38 cellular contexts compared by ENCODE assay signal in the genomic region with DNA sequence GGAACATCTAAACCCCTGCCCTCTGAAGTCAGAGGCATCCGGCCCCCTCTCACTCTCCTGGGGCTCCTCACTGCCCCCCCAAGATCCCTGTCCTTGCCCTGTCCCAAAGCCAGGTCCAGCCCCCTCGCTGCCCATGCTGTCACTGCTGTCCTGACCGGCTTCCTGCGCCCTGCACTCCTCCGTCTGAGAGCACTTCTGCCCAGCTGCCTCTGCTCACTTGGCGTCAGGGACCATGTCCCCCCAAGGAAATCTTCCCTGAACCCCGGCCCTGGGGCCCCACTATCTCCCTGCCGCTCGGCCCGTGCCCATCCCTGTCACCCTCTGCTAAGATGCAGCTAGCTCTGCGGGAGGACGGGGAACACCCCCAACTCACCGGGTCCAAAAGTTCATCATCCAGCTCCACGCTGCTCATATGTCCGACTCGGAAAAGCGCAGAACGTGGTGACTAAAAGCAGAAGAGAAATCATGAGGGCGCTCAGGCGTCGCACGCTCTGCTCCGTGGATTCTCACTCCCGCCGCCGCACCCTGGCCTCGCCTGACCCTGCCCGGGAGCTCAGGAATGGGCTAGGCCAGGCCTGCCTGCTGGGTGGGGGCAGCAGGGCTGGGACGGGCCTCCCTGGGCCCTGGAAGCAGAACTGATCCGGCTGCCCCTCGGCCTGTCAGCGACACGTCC. TPM values are rescaled to one million over a fixed set of nuclear protein-coding genes. Genes with fewer than 3 reads are reported as not detected.
"Had no signal": no experiment of that assay in that cellular context is flagged by ENCODE, and none has a peak within 500 bp of the region (broad histone marks: within the 10 kb centered on the region; RNA-seq: fewer than 3 reads in every experiment).

No MANE protein-coding gene starts in this region.

- DNase-seq: activated CD4-positive, alpha-beta T cell treated with anti-CD3 and anti-CD28 coated beads, Interleukin-2, amount 10 ng/mL, durations not matched to agents 24 days and 14 days; activated CD4-positive, alpha-beta T cell treated with anti-CD3 and anti-CD28 coated beads, Interleukin-2, amount 50 U/mL, for 4 hours; activated CD8-positive, alpha-beta T cell treated with anti-CD3 and anti-CD28 coated beads for 36 hours; activated gamma-delta T cell treated with Interleukin-2 at 50 U/mL for 16 hours; activated naive CD4-positive, alpha-beta T cell treated with anti-CD3 and anti-CD28 coated beads for 36 hours; activated T-cell treated with anti-CD3 and anti-CD28 coated beads, Interleukin-2, amount 50 U/mL, for 4 hours; anterior cingulate cortex; central memory CD4-positive, alpha-beta T cell; MM.1S; MV-4-11; NCI-H1092; NCI-H1417; NCI-H146; NCI-H187; NCI-H2029 treated with DMSO at 0.1 percent for 48 hours; NCI-H2107; NCI-H2171; NCI-H510A; NCI-H526; NCI-H748 treated with DMSO at 0.1 percent for 48 hours; NK-92 treated with Interleukin-12 subunit alpha and Interleukin-12 subunit beta, amount 100 ng/mL, for 24 hours; PC-9; Right ventricle myocardium superior; T1000; WERI-Rb-1 had no signal

- H3K4me2 ChIP-seq: KMS-11, PC-9 had no signal

- H3K27me3 ChIP-seq: adrenal gland had no signal

- H3K36me3 Mint-ChIP-seq: activated naive CD4-positive, alpha-beta T cell treated with anti-CD3 and anti-CD28 coated beads, Interleukin-2, amount 50 U/mL, for 72 hours had no signal

- H3K4me3 ChIP-seq: adrenal gland, PC-9, SK-N-MC had no signal

- H3K9me3 ChIP-seq: adrenal gland had no signal

- H3K27me3 Mint-ChIP-seq: activated CD4-positive, alpha-beta T cell treated with anti-CD3 and anti-CD28 coated beads, Interleukin-2, amount 10 ng/mL, durations not matched to agents 24 days and 14 days; activated CD8-positive, alpha-beta T cell treated with anti-CD3 and anti-CD28 coated beads for 36 hours; brain had no signal

- H3K9me3 Mint-ChIP-seq: activated CD4-positive, alpha-beta T cell treated with anti-CD3 and anti-CD28 coated beads, Interleukin-2, amount 10 ng/mL, durations not matched to agents 24 days and 14 days; activated CD8-positive, alpha-beta T cell treated with anti-CD3 and anti-CD28 coated beads for 36 hours; activated naive CD4-positive, alpha-beta T cell treated with anti-CD3 and anti-CD28 coated beads for 36 hours; activated naive CD4-positive, alpha-beta T cell treated with anti-CD3 and anti-CD28 coated beads, Interleukin-2, amount 50 U/mL, for 72 hours; activated T-cell treated with anti-CD3 and anti-CD28 coated beads, Interleukin-2, amount 50 U/mL, for 4 hours; activated T-helper 1 cell treated with anti-CD3 and anti-CD28 coated beads, Interleukin-12 subunit alpha, Interleukin-12 subunit beta, Interleukin-2, Interleukin-4 antibody, amounts not matched to agents 30 ng/mL and 10 ng/mL and 1 ng/mL, durations not matched to agents 14 hours and 24 hours and 36 hours; brain had no signal

- H3K27ac ChIP-seq: KMS-11, PC-9, RWPE1, SK-N-MC, WERI-Rb-1 had no signal

- H3K4me3 Mint-ChIP-seq: activated CD4-positive, alpha-beta T cell treated with anti-CD3 and anti-CD28 coated beads, Interleukin-2, amount 10 ng/mL, durations not matched to agents 24 days and 14 days; activated CD8-positive, alpha-beta T cell treated with anti-CD3 and anti-CD28 coated beads for 36 hours; activated naive CD4-positive, alpha-beta T cell treated with anti-CD3 and anti-CD28 coated beads for 36 hours; activated T-cell treated with anti-CD3 and anti-CD28 coated beads, Interleukin-2, amount 50 U/mL, for 4 hours; activated T-helper 1 cell treated with anti-CD3 and anti-CD28 coated beads, Interleukin-12 subunit alpha, Interleukin-12 subunit beta, Interleukin-2, Interleukin-4 antibody, amounts not matched to agents 30 ng/mL and 10 ng/mL and 1 ng/mL, durations not matched to agents 14 hours and 24 hours and 36 hours had no signal

- H3K4me1 Mint-ChIP-seq: activated CD4-positive, alpha-beta T cell treated with anti-CD3 and anti-CD28 coated beads, Interleukin-2, amount 10 ng/mL, durations not matched to agents 24 days and 14 days had no signal

- H3K27ac Mint-ChIP-seq: activated CD4-positive, alpha-beta T cell treated with anti-CD3 and anti-CD28 coated beads, Interleukin-2, amount 10 ng/mL, durations not matched to agents 24 days and 14 days; activated CD8-positive, alpha-beta T cell treated with anti-CD3 and anti-CD28 coated beads for 36 hours; activated naive CD4-positive, alpha-beta T cell treated with anti-CD3 and anti-CD28 coated beads for 36 hours; activated T-helper 1 cell treated with anti-CD3 and anti-CD28 coated beads, Interleukin-12 subunit alpha, Interleukin-12 subunit beta, Interleukin-2, Interleukin-4 antibody, amounts not matched to agents 30 ng/mL and 10 ng/mL and 1 ng/mL, durations not matched to agents 14 hours and 24 hours and 36 hours; brain had no signal

- H3K9ac ChIP-seq: KMS-11 had no signal

RNA-seq across cellular contexts. Expression of a gene that starts 23.7 kb away (rescaled TPM):
- total RNA-seq: activated CD4-positive, alpha-beta T cell treated with anti-CD3 and anti-CD28 coated beads, Interleukin-2, amount 10 ng/mL, durations not matched to agents 24 days and 14 days; activated CD8-positive, alpha-beta memory T cell treated with anti-CD3 and anti-CD28 coated beads for 36 hours; activated CD8-positive, alpha-beta T cell treated with anti-CD3 and anti-CD28 coated beads for 36 hours; activated naive CD4-positive, alpha-beta T cell treated with anti-CD3 and anti-CD28 coated beads for 36 hours; activated naive CD4-positive, alpha-beta T cell treated with anti-CD3 and anti-CD28 coated beads, Interleukin-2, amount 50 U/mL, for 72 hours; activated T-helper 1 cell treated with anti-CD3 and anti-CD28 coated beads, Interleukin-12 subunit alpha, Interleukin-12 subunit beta, Interleukin-2, Interleukin-4 antibody, amounts not matched to agents 30 ng/mL and 10 ng/mL and 1 ng/mL, durations not matched to agents 14 hours and 24 hours and 36 hours; LHCN-M2; OCI-LY7; T-helper 1 cell treated with Interleukin-12 subunit alpha and Interleukin-12 subunit beta and Interleukin-4 antibody, amounts not matched to agents 30 ng/mL and 1 ng/mL, for 36 hours; T-helper 2 cell treated with Interferon-gamma antibody and Interleukin-4, amounts not matched to agents 100 ng/mL and 5 ng/mL, for 36 hours had no signal

RNA-seq across cellular contexts. Expression of a gene that starts 34.2 kb away (rescaled TPM):
- total RNA-seq: activated CD4-positive, alpha-beta T cell treated with anti-CD3 and anti-CD28 coated beads, Interleukin-2, amount 10 ng/mL, durations not matched to agents 24 days and 14 days; activated T-helper 1 cell treated with anti-CD3 and anti-CD28 coated beads, Interleukin-12 subunit alpha, Interleukin-12 subunit beta, Interleukin-2, Interleukin-4 antibody, amounts not matched to agents 30 ng/mL and 10 ng/mL and 1 ng/mL, durations not matched to agents 14 hours and 24 hours and 36 hours; bronchial epithelial cell; LHCN-M2; OCI-LY7; PC-9; T-helper 1 cell treated with Interleukin-12 subunit alpha and Interleukin-12 subunit beta and Interleukin-4 antibody, amounts not matched to agents 30 ng/mL and 1 ng/mL, for 36 hours; T-helper 2 cell treated with Interferon-gamma antibody and Interleukin-4, amounts not matched to agents 100 ng/mL and 5 ng/mL, for 36 hours had no signal
- polyA plus RNA-seq: adrenal gland had no signal
